8 cellular contexts compared by ENCODE assay signal in the genomic region with DNA sequence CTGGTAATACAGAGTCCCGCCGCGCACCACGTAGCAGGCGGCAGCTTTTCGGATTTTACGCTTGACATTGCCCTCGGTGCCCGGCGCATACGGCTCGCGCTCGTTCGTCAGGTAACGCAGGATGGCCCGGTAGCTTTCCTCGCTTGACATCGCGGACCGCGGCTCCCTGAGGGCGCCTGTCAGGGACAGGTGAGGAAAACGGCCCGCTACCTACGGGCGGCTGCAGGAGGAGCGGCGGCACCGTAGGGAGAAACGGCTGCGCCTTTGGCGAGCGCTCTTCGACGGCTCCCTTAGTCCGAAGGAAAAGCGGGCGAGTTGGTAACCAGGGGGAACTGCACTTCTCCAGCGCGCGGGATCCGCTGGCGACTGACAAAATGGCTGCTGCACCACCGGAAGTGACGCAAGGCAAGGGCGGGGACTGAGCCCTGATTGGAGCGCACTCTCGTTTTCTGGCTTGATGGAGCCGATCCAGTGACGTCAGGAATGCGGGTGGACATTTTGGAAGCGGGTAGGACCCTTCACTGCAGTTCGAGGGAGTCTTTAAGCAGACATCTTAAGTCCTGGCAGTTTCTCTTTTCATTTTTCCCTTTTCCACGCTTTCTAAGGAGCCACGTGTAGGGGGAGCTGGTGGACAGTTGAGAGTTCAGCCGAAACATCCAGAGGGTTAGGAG. TPM values are rescaled to one million over a fixed set of nuclear protein-coding genes. Genes with fewer than 3 reads are reported as not detected.
DNase-seq lines count a peak whose midpoint lies in the region; ATAC-seq and TF ChIP-seq lines count a peak whose summit lies in the region.

A gene with protein sequence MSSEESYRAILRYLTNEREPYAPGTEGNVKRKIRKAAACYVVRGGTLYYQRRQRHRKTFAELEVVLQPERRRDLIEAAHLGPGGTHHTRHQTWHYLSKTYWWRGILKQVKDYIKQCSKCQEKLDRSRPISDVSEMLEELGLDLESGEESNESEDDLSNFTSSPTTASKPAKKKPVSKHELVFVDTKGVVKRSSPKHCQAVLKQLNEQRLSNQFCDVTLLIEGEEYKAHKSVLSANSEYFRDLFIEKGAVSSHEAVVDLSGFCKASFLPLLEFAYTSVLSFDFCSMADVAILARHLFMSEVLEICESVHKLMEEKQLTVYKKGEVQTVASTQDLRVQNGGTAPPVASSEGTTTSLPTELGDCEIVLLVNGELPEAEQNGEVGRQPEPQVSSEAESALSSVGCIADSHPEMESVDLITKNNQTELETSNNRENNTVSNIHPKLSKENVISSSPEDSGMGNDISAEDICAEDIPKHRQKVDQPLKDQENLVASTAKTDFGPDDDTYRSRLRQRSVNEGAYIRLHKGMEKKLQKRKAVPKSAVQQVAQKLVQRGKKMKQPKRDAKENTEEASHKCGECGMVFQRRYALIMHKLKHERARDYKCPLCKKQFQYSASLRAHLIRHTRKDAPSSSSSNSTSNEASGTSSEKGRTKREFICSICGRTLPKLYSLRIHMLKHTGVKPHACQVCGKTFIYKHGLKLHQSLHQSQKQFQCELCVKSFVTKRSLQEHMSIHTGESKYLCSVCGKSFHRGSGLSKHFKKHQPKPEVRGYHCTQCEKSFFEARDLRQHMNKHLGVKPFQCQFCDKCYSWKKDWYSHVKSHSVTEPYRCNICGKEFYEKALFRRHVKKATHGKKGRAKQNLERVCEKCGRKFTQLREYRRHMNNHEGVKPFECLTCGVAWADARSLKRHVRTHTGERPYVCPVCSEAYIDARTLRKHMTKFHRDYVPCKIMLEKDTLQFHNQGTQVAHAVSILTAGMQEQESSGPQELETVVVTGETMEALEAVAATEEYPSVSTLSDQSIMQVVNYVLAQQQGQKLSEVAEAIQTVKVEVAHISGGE (minus strand): TSS at position 368 of the 671 bp plus-strand sequence. CDS start 218 bp downstream, at position 150.

- H3K4me1 ChIP-seq in iPS DF 6.9 (ENCODE audit: control insufficient read depth, insufficient read depth, low read length) (no peaks in the 10 kb centered on the region; the same call in 1 of the 2 replicates), skeletal muscle tissue (ENCODE audit: control insufficient read depth in 3 of 3, insufficient read depth in 3 of 3, low read length in 3 of 3) (peaks cover 9 to 18% (median 18%) of the 10 kb centered on the region in 3 donors)

- WGBS in iPS DF 6.9 (ENCODE audit: insufficient coverage, insufficient read length) = no CpG with 5 or more reads among the region's 57 CpGs

- no peaks in the 10 kb centered on the region for H3K27me3 ChIP-seq in iPS DF 6.9 (ENCODE audit: control insufficient read depth, insufficient read depth, low read length)
- H3K27me3 ChIP-seq in skeletal muscle tissue (ENCODE audit: control insufficient read depth in 3 of 3, insufficient read depth in 3 of 3, low read length in 3 of 3) = no peaks in the 10 kb centered on the region

- H3K36me3 ChIP-seq in iPS DF 6.9 (ENCODE audit: control insufficient read depth, insufficient read depth, low read length) (peaks cover 13% of the 10 kb centered on the region), skeletal muscle tissue (ENCODE audit: control insufficient read depth in 3 of 3, insufficient read depth in 3 of 3, low read length in 3 of 3) (peaks cover 13 to 21% (median 18%) of the 10 kb centered on the region in 3 donors)

- no peak within 1 kb of the TSS for H3K27ac ChIP-seq in iPS DF 6.9 (ENCODE audit: low read length)
- H3K27ac ChIP-seq in skeletal muscle tissue (ENCODE audit: low read depth, low read length) = peak within 1 kb of the TSS; percentile 93

- H3K9me3 ChIP-seq in iPS DF 6.9 (ENCODE audit: control insufficient read depth, insufficient read depth, low read length) (no peaks in the 10 kb centered on the region), skeletal muscle tissue (ENCODE audit: control insufficient read depth in 3 of 3, low read length in 3 of 3) (no peaks in the 10 kb centered on the region)

- H3K9ac ChIP-seq in skeletal muscle tissue (ENCODE audit: low read depth in 1 of 3, low read length in 3 of 3) = peak within 1 kb of the TSS; percentile 92 to 99 (median 96)

- peak; percentile 67 for TF ChIP-seq CTCF in astrocyte of the spinal cord (IDR thresholded peaks at IDR 0.05; ENCODE audit: low read depth, low read length)

- DNase-seq in SK-MEL-5 (ENCODE audit: low read depth, low spot score) = peak; percentile 100
- peak; percentile 100 for DNase-seq in astrocyte of the spinal cord (ENCODE audit: low read depth, low spot score)
- peak; percentile 100 for DNase-seq in iPS DF 6.9 (ENCODE audit: low read depth, low spot score)
- DNase-seq in NCI-H774 (lab: John Stamatoyannopoulos, UW) = no peak
- no peak for DNase-seq in NCI-H446 (lab: John Stamatoyannopoulos, UW)

- in situ Hi-C loops in SK-MEL-5 (cut with HindIII; ENCODE audit: low pct_unique_long_range_greater_than_20kb, low sequenced_read_pairs) = no loop called here
- in situ Hi-C loops in astrocyte of the spinal cord (cut with HindIII; ENCODE audit: low sequenced_read_pairs) = no loop called here

- H3K4me3 ChIP-seq in astrocyte of the spinal cord (ENCODE audit: low read depth, low read length) (peak within 1 kb of the TSS; percentile 98), iPS DF 6.9 (ENCODE audit: low read length) (peak within 1 kb of the TSS; percentile 94), skeletal muscle tissue (ENCODE audit: low read length in 3 of 3) (peak within 1 kb of the TSS; percentile 90 to 98 (median 98))

- peak; percentile 81 for ATAC-seq in GM18499 (IDR thresholded peaks at IDR 0.05; ENCODE audit: insufficient read depth, unreplicated experiment)
- peak; percentile 72 for ATAC-seq in HG02938 (IDR thresholded peaks at IDR 0.05; ENCODE audit: unreplicated experiment)

RNA-seq across cellular contexts. Expression of the gene that starts here (rescaled TPM):
- total RNA-seq in SK-MEL-5 (2014; rRNA removed; shearing (Covaris generic)) = 21.7 and 22.9 TPM in 2 replicates
- 11.2 and 17.2 TPM in 2 replicates for polyA plus RNA-seq in SK-MEL-5 (2015; cell fraction: cytosol; rRNA removed)
- polyA plus RNA-seq in SK-MEL-5 (2015; cell fraction: nucleus; rRNA removed) = 27.3 and 30.8 TPM in 2 replicates
- 16.2 TPM for total RNA-seq in skeletal muscle tissue

Comparison
In these comparisons a context has a peak if more than half of its experiments do, and no peak if none do; other contexts are left out.
1. DNase-seq: peak in SK-MEL-5 (single experiment), astrocyte of the spinal cord (single experiment) and iPS DF 6.9 (single experiment); none in NCI-H774 (single experiment) and NCI-H446 (0 of 2).
2. Peak in every context shown above with its lines, with median percentiles within 50 percentile points of each other: H3K4me3 ChIP-seq.